In the genomic region with DNA sequence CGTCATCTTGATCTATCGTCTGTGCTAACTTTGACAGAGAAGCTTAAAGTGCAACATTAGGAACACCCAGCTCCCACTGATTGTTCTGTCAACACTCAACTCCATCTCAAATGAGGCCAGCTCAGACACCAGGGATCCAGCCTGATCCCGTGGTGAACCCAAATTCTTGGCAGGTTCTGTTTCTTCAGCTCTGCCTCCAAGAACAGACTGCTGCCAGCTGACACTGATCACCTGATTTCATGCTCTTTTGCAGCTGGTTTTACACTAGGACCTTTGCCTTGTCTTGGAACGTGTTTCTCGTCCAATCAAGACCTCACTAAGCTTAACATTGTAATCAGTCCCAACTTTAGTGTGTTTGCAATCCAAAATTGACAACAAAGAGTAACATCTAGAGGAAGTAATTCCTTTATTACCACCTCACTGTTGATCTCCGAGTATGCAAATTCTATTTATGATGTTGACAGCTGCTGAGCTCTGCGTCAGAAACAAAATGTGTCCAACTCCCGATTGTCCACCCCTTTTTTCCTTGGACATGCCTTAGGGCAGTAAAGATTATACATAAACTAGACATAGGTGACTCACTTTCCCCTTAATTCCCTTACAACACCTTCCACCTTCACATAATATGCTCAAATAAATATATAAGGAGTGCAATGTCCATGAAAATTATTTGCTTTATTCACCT, we compare ENCODE assay signal across 11 cellular contexts. TPM values are rescaled to one million over a fixed set of nuclear protein-coding genes. Genes with fewer than 3 reads are reported as not detected.
DNase-seq lines count a peak whose midpoint lies in the region; ATAC-seq, FAIRE-seq and TF ChIP-seq lines count a peak whose summit lies in the region.
"Had no signal": no experiment of that assay in that cellular context is flagged by ENCODE, and none has a peak within 500 bp of the region (broad histone marks: within the 10 kb centered on the region; RNA-seq: fewer than 3 reads in every experiment).

No MANE protein-coding gene starts in this region.

- ATAC-seq in GM23338 (no peak), Panc1 (no peak), foreskin keratinocyte (no peak), pancreas (peak; percentile 7 to 22 (median 16))

- H3K4me3 ChIP-seq in GM23338: no peak overlapping the region
- no peak overlapping the region for H3K4me3 ChIP-seq in Panc1 (ENCODE audit: low read depth in 2 of 2, low read length in 2 of 2)
- H3K4me3 ChIP-seq in pancreas: peak overlapping the region in 2 of 4 donors; percentile 64 to 67

- intact Hi-C loops in Panc1 (cut with micrococcal nuclease; ENCODE audit: unreplicated experiment): no loop called here
- intact Hi-C loops in pancreas (cut with DNase I): no loop called here

- H3K36me3 ChIP-seq in GM23338 (ENCODE audit: insufficient read depth): no peaks in the 10 kb centered on the region; the same call in 1 of the 2 replicates
- no peaks in the 10 kb centered on the region for H3K36me3 ChIP-seq in Panc1 (ENCODE audit: control insufficient read depth, insufficient read depth, low read length)
- H3K36me3 ChIP-seq in pancreas: peaks cover 0 to 14% (median 7%) of the 10 kb centered on the region in 3 donors
- H3K36me3 ChIP-seq: prostate gland had no signal

- no peak for FAIRE-seq in pancreas (lab: Jason Lieb, UNC)
- FAIRE-seq: HTR-8/SVneo had no signal

- in situ Hi-C loops in Panc1 (cut with HindIII; ENCODE audit: low pct_unique_long_range_greater_than_20kb, low sequenced_read_pairs): no loop called here

- H3K4me1 ChIP-seq in GM23338 (ENCODE audit: insufficient read depth): peaks cover 6% of the 10 kb centered on the region
- H3K4me1 ChIP-seq in Panc1 (ENCODE audit: control insufficient read depth, insufficient read depth, low read length): peaks cover 17% of the 10 kb centered on the region
- peaks cover 19% of the 10 kb centered on the region for H3K4me1 ChIP-seq in foreskin keratinocyte
- H3K4me1 ChIP-seq in pancreas: peaks cover 0 to 4% (median 0%) of the 10 kb centered on the region in 3 donors
- H3K4me1 ChIP-seq: prostate gland had no signal

- H3K9me3 ChIP-seq in Panc1 (ENCODE audit: control insufficient read depth, insufficient read depth, low read depth, low read length) (no peaks in the 10 kb centered on the region), pancreas (no peaks in the 10 kb centered on the region)
- H3K9me3 ChIP-seq: prostate gland had no signal

- no TSS peak for BruUV-seq in Panc1 (replicated peaks; lab: Mats Ljungman, UMichigan)

- no peaks in the 10 kb centered on the region for H3F3A ChIP-seq in GM23338 (replicated peaks; ENCODE audit: low read depth)

- DNase-seq in GM23338 (ENCODE audit: low spot score) (no peak), Panc1 (ENCODE audit: low read depth, low spot score) (no peak), foreskin keratinocyte (no peak), pancreas (peak in 2 of 6 donors; percentile 47 to 49), NCI-H2171 (lab: John Stamatoyannopoulos, UW) (no peak)
- no peak for DNase-seq in activated T-cell treated with anti-CD3 and anti-CD28 coated beads, Interleukin-2, amount 50 U/mL, for 1 hour
- DNase-seq in activated CD4-positive, alpha-beta T cell treated with anti-CD3 and anti-CD28 coated beads, Interleukin-2, amount 50 U/mL, for 1 hour: no peak

- H3K4me1 Mint-ChIP-seq in GM23338: peaks cover 21% of the 10 kb centered on the region

- no peaks in the 10 kb centered on the region for H3K9me2 ChIP-seq in GM23338 (ENCODE audit: insufficient read depth)

- peaks cover 22% of the 10 kb centered on the region for H3K27me3 Mint-ChIP-seq in GM23338 (ENCODE audit: insufficient read depth, low read depth, poor library complexity)

- H4K20me1 ChIP-seq in GM23338 (replicated peaks; ENCODE audit: insufficient read depth): no peaks in the 10 kb centered on the region; the same call in 1 of the 2 replicates

- WGBS in pancreas, 2 donors: 33 to 44% methylated on average over 8 of the region's 8 CpGs

- H3K9me3 Mint-ChIP-seq in GM23338: peaks cover 3% of the 10 kb centered on the region; the same call in 2 of the 3 replicates
- H3K9me3 Mint-ChIP-seq: activated T-helper 1 cell treated with anti-CD3 and anti-CD28 coated beads, Interleukin-12 subunit alpha, Interleukin-12 subunit beta, Interleukin-2, Interleukin-4 antibody, amounts not matched to agents 30 ng/mL and 10 ng/mL and 1 ng/mL, durations not matched to agents 14 hours and 24 hours and 36 hours had no signal

- H3K27me3 ChIP-seq in GM23338 (ENCODE audit: insufficient read depth) (no peaks in the 10 kb centered on the region), Panc1 (ENCODE audit: control insufficient read depth, insufficient read depth, low read length) (no peaks in the 10 kb centered on the region), foreskin keratinocyte (no peaks in the 10 kb centered on the region), pancreas (no peaks in the 10 kb centered on the region)

- H3K4me2 ChIP-seq in GM23338: 0 out of 2 replicates have a peak overlapping the region, but pooled peaks have one; percentile 36

- H3K79me2 ChIP-seq in GM23338 (replicated peaks; ENCODE audit: insufficient read depth): no peaks in the 10 kb centered on the region

- CTCF ChIA-PET in Panc1 (lab: Charles Lee): no interaction called here

- no peak overlapping the region for H3K27ac Mint-ChIP-seq in GM23338

- POLR2A ChIA-PET in Panc1 (lab: Charles Lee): interaction anchor here (0.6 to 1.0 kb wide), 2 partner anchors 23 to 70 kb away, joined by 4 to 7 read pairs; no protein-coding TSS in a partner anchor

- TF ChIP-seq CTCF in GM23338 (conservative IDR thresholded peaks at IDR 0.05; ENCODE audit: low read depth in 2 of 2) (no peak), Panc1 (IDR thresholded peaks at IDR 0.05) (no peak), foreskin keratinocyte (conservative IDR thresholded peaks at IDR 0.05) (no peak), pancreas (IDR thresholded peaks at IDR 0.05) (no peak)

- H2AFZ ChIP-seq in GM23338: no peak overlapping the region

- H3K36me3 Mint-ChIP-seq in GM23338 (ENCODE audit: low read depth): peaks cover 22% of the 10 kb centered on the region

- 0 out of 3 replicates have a peak overlapping the region, but pooled peaks have one; percentile 7 for H3K4me3 Mint-ChIP-seq in GM23338

- H3K27ac ChIP-seq in GM23338 (ENCODE audit: low read depth) (no peak overlapping the region), Panc1 (ENCODE audit: low read length) (peak overlapping the region; percentile 19; the same call in 1 of the 2 replicates), foreskin keratinocyte (peak overlapping the region; percentile 4), pancreas (peak overlapping the region; percentile 72 to 91 (median 88))
- H3K27ac ChIP-seq: C4-2B had no signal

TF ChIP-seq in GM23338, 12 proteins besides CTCF, POLR2A, EP300 and RAD21 (continues in another document):
- TF ChIP-seq ZNF114 (CRISPR knock-in tag; IDR thresholded peaks at IDR 0.05): no peak
- TF ChIP-seq EZH2phosphoT487 (IDR thresholded peaks at IDR 0.05; ENCODE audit: unreplicated experiment): no peak
- no peak for TF ChIP-seq CREB1 (CRISPR knock-in tag; IDR thresholded peaks at IDR 0.05; ENCODE audit: low read depth)

RNA-seq across cellular contexts. Expression of gene HYI, which starts 1.6 kb away (rescaled TPM):
- total RNA-seq in GM23338 (2014; rRNA removed; shearing (Covaris generic)): 13.2 and 18.9 TPM in 2 replicates
- polyA plus RNA-seq in GM23338 (2016; fragmentation: Nextera tagmentation; extraction: Ambion mirVana) (13.5 and 14.3 TPM in 2 replicates), foreskin keratinocyte (104 and 115 TPM in 2 replicates), pancreas (100 to 1,000 TPM; 229 to 235 TPM)
- total RNA-seq in Panc1 (2021; ENCODE audit: unreplicated experiment) (55.3 TPM), foreskin keratinocyte (86.0 and 93.4 TPM in 2 replicates), pancreas (10 to 100 TPM; 39.9 to 73.1 (median 55.0) TPM)
- 75.3 TPM for polyA plus RNA-seq in Panc1 (2012; ENCODE audit: insufficient read length)

Comparison
In these comparisons a context has a peak if more than half of its experiments do, and no peak if none do; other contexts are left out.
1. ATAC-seq: peak in pancreas (4 of 4); none in GM23338 (single experiment), Panc1 (single experiment) and foreskin keratinocyte (single experiment).